Comparison of ENCODE assay signal across 21 cellular contexts in the genomic region with DNA sequence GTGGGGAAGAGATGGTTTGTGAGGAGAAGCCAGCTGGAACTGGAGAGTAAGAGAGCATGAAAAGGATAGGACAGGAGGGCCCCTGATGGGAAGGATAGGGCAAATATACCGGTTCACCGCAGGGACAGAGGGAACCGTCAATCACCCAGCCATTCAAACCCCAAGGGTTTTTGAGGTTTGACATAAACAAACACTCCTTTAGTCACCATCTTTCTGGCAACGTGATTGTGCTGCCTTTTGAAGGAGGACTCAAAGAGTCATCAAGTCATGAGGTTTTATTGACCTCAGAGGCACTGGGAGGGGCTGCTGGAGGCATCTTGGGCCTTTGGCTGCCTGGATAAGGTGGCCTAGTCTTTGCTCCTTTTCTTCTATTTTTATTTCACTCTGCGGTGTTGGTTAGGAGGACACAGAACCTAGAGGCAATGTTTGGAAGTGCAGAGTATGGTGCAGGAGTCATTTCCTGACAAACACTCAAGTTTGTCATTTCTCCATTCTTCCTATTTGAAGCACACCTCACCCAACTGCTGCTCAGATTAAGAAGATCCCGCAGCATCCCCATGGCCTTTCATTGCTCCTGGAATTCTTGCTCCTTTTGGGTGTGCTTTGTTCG.
DNase-seq lines count a peak whose midpoint lies in the region; ATAC-seq and TF ChIP-seq lines count a peak whose summit lies in the region.
"Had no signal": no experiment of that assay in that cellular context is flagged by ENCODE, and none has a peak within 500 bp of the region (broad histone marks: within the 10 kb centered on the region; RNA-seq: fewer than 3 reads in every experiment).

No MANE protein-coding gene starts in this region.

- no peak overlapping the region for H3K4me2 ChIP-seq in trophoblast cell (ENCODE audit: low read length)

- no peak overlapping the region for H3K4ac ChIP-seq in trophoblast cell (ENCODE audit: low read depth, low read length)

- no peaks in the 10 kb centered on the region for H3K9me3 ChIP-seq in trophoblast cell (ENCODE audit: insufficient read depth, low read depth, low read length)
- H3K9me3 ChIP-seq: gastrocnemius medialis, testis had no signal

- H3K79me1 ChIP-seq in trophoblast cell (ENCODE audit: low read length) = peaks cover 2% of the 10 kb centered on the region

- ATAC-seq in GM18873 (IDR thresholded peaks at IDR 0.05; ENCODE audit: low FRiP score, unreplicated experiment) = no peak
- ATAC-seq: activated CD4-positive, alpha-beta T cell treated with anti-CD3 and anti-CD28 coated beads for 36 hours; activated T-cell treated with anti-CD3 and anti-CD28 coated beads, Interleukin-2, amount 50 U/mL, for 72 hours; gastrocnemius medialis; naive thymus-derived CD8-positive, alpha-beta T cell; stimulated activated naive B cell treated with anti-CD40 and anti-IgM and Interleukin-4, amounts not matched to agents 10 μg/mL and 1 μg/mL and 100 μg/mL, for 72 hours had no signal

- H3K4me3 ChIP-seq in epithelial cell of esophagus (ENCODE audit: low read length) (no peak overlapping the region), trophoblast cell (ENCODE audit: low read depth, low read length) (no peak overlapping the region)
- H3K4me3 ChIP-seq: gastrocnemius medialis, testis had no signal

- no peak overlapping the region for H4K12ac ChIP-seq in trophoblast cell (ENCODE audit: low read depth, low read length)

- no peak overlapping the region for H3K9ac ChIP-seq in trophoblast cell (ENCODE audit: low read length)

- no peaks in the 10 kb centered on the region for H3K27me3 ChIP-seq in trophoblast cell (ENCODE audit: insufficient read depth, low read length)
- H3K27me3 ChIP-seq: gastrocnemius medialis, testis had no signal

- no peak overlapping the region for H4K91ac ChIP-seq in trophoblast cell (ENCODE audit: low read depth, low read length)

- H3K36me3 ChIP-seq in trophoblast cell (ENCODE audit: control insufficient read depth in 1 of 2, insufficient read depth in 2 of 2, low read length in 2 of 2) = no peaks in the 10 kb centered on the region
- H3K36me3 ChIP-seq: gastrocnemius medialis had no signal

- no CpG with 5 or more reads among the region's 7 CpGs for WGBS in trophoblast cell (ENCODE audit: extremely low coverage, insufficient coverage, insufficient read length)

- no peak overlapping the region for H3K18ac ChIP-seq in trophoblast cell (ENCODE audit: low read length)

- H2BK5ac ChIP-seq in trophoblast cell (ENCODE audit: low read depth, low read length, poor library complexity) = no peak overlapping the region

- H3K23ac ChIP-seq in trophoblast cell (ENCODE audit: low read length) = no peak overlapping the region

- no peak overlapping the region for H2BK120ac ChIP-seq in trophoblast cell (ENCODE audit: insufficient read depth, low read length, poor library complexity)

- DNase-seq in DMS79 treated with DMSO at 0.1 percent for 48 hours (lab: John Stamatoyannopoulos, UW) = peak; percentile 89
- DNase-seq in NCI-H187 treated with DMSO at 0.1 percent for 48 hours (lab: John Stamatoyannopoulos, UW) = peak; percentile 99
- DNase-seq in epithelial cell of esophagus (ENCODE audit: low read depth) = peak; percentile 13
- no peak for DNase-seq in trophoblast cell
- no peak for DNase-seq in germinal center (ENCODE audit: low spot score)
- no peak for DNase-seq in GM19238 (ENCODE audit: insufficient read length, low spot score)
- DNase-seq: activated CD4-positive, alpha-beta T cell treated with anti-CD3 and anti-CD28 coated beads for 36 hours; activated naive CD4-positive, alpha-beta T cell treated with anti-CD3 and anti-CD28 coated beads, Interleukin-2, amount 10 ng/mL, durations not matched to agents 7 days and 5 days; activated T-cell treated with anti-CD3 and anti-CD28 coated beads, Interleukin-2, amount 50 U/mL, for 72 hours; anterior cingulate cortex; caudate nucleus; CD8-positive, alpha-beta memory T cell; erythroblast; gastrocnemius medialis; naive thymus-derived CD8-positive, alpha-beta T cell; NCI-H2029 treated with DMSO at 0.1 percent for 48 hours; posterior cingulate gyrus; stimulated activated CD4-positive, alpha-beta T cell treated with anti-CD3 and anti-CD28 coated beads, Interleukin-2, amount 100 ng/mL, for 24 hours; stimulated activated naive B cell treated with anti-CD40 and anti-IgM and Interleukin-4, amounts not matched to agents 10 μg/mL and 1 μg/mL and 100 μg/mL, for 72 hours; testis had no signal

- peak; percentile 36 for TF ChIP-seq CTCF in epithelial cell of esophagus (IDR thresholded peaks at IDR 0.05; ENCODE audit: insufficient read depth, low read depth, low read length, missing control alignments)

- no peak overlapping the region for H3K27ac ChIP-seq in trophoblast cell (ENCODE audit: low read depth, low read length)
- H3K27ac ChIP-seq: gastrocnemius medialis, testis had no signal

- no peaks in the 10 kb centered on the region for H3K79me2 ChIP-seq in trophoblast cell (ENCODE audit: control insufficient read depth, insufficient read depth, low read length, poor library complexity)

- peaks cover 0 to 2% of the 10 kb centered on the region in 2 experiments for H3K4me1 ChIP-seq in trophoblast cell (ENCODE audit: control insufficient read depth in 1 of 2, insufficient read depth in 2 of 2, low read length in 2 of 2)
- H3K4me1 ChIP-seq: gastrocnemius medialis, testis had no signal

- H2AFZ ChIP-seq in trophoblast cell (ENCODE audit: insufficient read depth, low read length, poor library complexity) = no peak overlapping the region

- no peak overlapping the region for H2BK12ac ChIP-seq in trophoblast cell (ENCODE audit: low read length)

- peak overlapping the region; percentile 23 for H4K8ac ChIP-seq in trophoblast cell (ENCODE audit: low read depth, low read length)

- H3K14ac ChIP-seq in trophoblast cell (ENCODE audit: low read length) = no peak overlapping the region

- no peak overlapping the region for H2AK5ac ChIP-seq in trophoblast cell (ENCODE audit: low read length)

Comparison
In these comparisons a context has a peak if more than half of its experiments do, and no peak if none do; other contexts are left out.
1. DNase-seq: peak in DMS79 treated with DMSO at 0.1 percent for 48 hours (single experiment), NCI-H187 treated with DMSO at 0.1 percent for 48 hours (single experiment) and epithelial cell of esophagus (single experiment); none in trophoblast cell (0 of 2), germinal center (single experiment) and GM19238 (single experiment).